Comparison of ENCODE assay signal across 31 cellular contexts in the genomic region with DNA sequence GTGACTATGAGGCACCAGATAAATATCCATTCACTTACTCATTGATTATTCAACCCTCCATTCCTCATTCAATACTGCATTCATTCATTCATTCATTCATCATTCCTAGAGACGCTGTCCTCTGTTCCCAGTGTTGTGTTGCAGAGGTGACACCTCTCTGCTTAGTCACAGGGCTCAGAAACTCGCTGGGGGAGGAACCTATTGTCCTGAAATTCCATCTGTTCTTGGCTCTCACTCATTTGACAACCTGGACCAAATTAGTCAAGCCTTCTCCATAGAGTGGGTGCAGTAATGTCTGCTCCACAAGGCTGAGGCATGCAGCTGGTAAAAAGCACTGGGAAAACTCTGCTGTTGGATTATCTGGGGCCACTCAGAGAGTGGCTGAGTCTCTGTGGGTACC. TPM values are rescaled to one million over a fixed set of nuclear protein-coding genes. Genes with fewer than 3 reads are reported as not detected.
"Had no signal": no experiment of that assay in that cellular context is flagged by ENCODE, and none has a peak within 500 bp of the region (broad histone marks: within the 10 kb centered on the region; RNA-seq: fewer than 3 reads in every experiment).

No MANE protein-coding gene starts in this region.

- H3K27me3 ChIP-seq: ascending aorta, breast epithelium, cardiac muscle cell, colonic mucosa, esophagus squamous epithelium had no signal

- DNase-seq: activated CD4-positive, alpha-beta memory T cell treated with anti-CD3 and anti-CD28 coated beads for 36 hours; activated CD4-positive, alpha-beta T cell treated with anti-CD3 and anti-CD28 coated beads for 36 hours; activated CD4-positive, alpha-beta T cell treated with anti-CD3 and anti-CD28 coated beads, Interleukin-2, amount 10 ng/mL, durations not matched to agents 24 days and 14 days; activated CD4-positive, CD25-positive, alpha-beta regulatory T cell; activated CD4-positive, CD25-positive, alpha-beta regulatory T cell treated with anti-CD3 and anti-CD28 coated beads, Interleukin-2, amount 50 U/mL, for 72 hours; activated CD8-positive, alpha-beta memory T cell treated with anti-CD3 and anti-CD28 coated beads, Interleukin-2, amount 10 ng/mL, durations not matched to agents 7 days and 5 days; activated CD8-positive, alpha-beta memory T cell treated with anti-CD3 and anti-CD28 coated beads, Interleukin-2, amount 50 U/mL, for 4 hours; activated CD8-positive, alpha-beta T cell treated with anti-CD3 and anti-CD28 coated beads, Interleukin-2, amount 10 ng/mL, durations not matched to agents 7 days and 5 days; activated gamma-delta T cell; activated naive CD4-positive, alpha-beta T cell; activated naive CD4-positive, alpha-beta T cell treated with anti-CD3 and anti-CD28 coated beads, Interleukin-2, amount 10 ng/mL, durations not matched to agents 7 days and 5 days; activated naive CD8-positive, alpha-beta T cell treated with anti-CD3 and anti-CD28 coated beads, Interleukin-2, amount 10 ng/mL, durations not matched to agents 7 days and 5 days; activated T-cell treated with anti-CD3 and anti-CD28 coated beads, Interleukin-2, amount 50 U/mL, for 1 hour; activated T-cell treated with anti-CD3 and anti-CD28 coated beads, Interleukin-2, amount 50 U/mL, for 48 hours; central memory CD4-positive, alpha-beta T cell; cerebellar nuclear complex; colonic mucosa; effector CD8-positive, alpha-beta T cell; esophagus squamous epithelium; foreskin melanocyte; T-helper 2 cell had no signal

- H3K4me3 Mint-ChIP-seq: activated CD4-positive, alpha-beta memory T cell treated with anti-CD3 and anti-CD28 coated beads for 36 hours; activated CD4-positive, alpha-beta T cell treated with anti-CD3 and anti-CD28 coated beads for 36 hours; activated CD4-positive, alpha-beta T cell treated with anti-CD3 and anti-CD28 coated beads, Interleukin-2, amount 10 ng/mL, durations not matched to agents 24 days and 14 days; activated CD8-positive, alpha-beta memory T cell treated with anti-CD3 and anti-CD28 coated beads, Interleukin-2, amount 10 ng/mL, durations not matched to agents 7 days and 5 days; activated CD8-positive, alpha-beta T cell treated with anti-CD3 and anti-CD28 coated beads, Interleukin-2, amount 10 ng/mL, durations not matched to agents 7 days and 5 days; activated naive CD4-positive, alpha-beta T cell treated with anti-CD3 and anti-CD28 coated beads, Interleukin-2, amount 10 ng/mL, durations not matched to agents 7 days and 5 days; activated naive CD8-positive, alpha-beta T cell treated with anti-CD3 and anti-CD28 coated beads, Interleukin-2, amount 10 ng/mL, durations not matched to agents 7 days and 5 days; brain had no signal

- H3K9me3 ChIP-seq: ascending aorta, colonic mucosa had no signal

- H3K36me3 Mint-ChIP-seq: activated CD4-positive, alpha-beta memory T cell treated with anti-CD3 and anti-CD28 coated beads for 36 hours; activated CD8-positive, alpha-beta memory T cell treated with anti-CD3 and anti-CD28 coated beads, Interleukin-2, amount 10 ng/mL, durations not matched to agents 7 days and 5 days; activated naive CD4-positive, alpha-beta T cell treated with anti-CD3 and anti-CD28 coated beads, Interleukin-2, amount 10 ng/mL, durations not matched to agents 7 days and 5 days; activated naive CD4-positive, alpha-beta T cell treated with anti-CD3 and anti-CD28 coated beads, Interleukin-2, amount 50 U/mL, for 72 hours; activated naive CD8-positive, alpha-beta T cell treated with anti-CD3 and anti-CD28 coated beads, Interleukin-2, amount 10 ng/mL, durations not matched to agents 7 days and 5 days; brain had no signal

- H3K4me1 Mint-ChIP-seq: activated CD4-positive, alpha-beta T cell treated with anti-CD3 and anti-CD28 coated beads for 36 hours; activated CD4-positive, alpha-beta T cell treated with anti-CD3 and anti-CD28 coated beads, Interleukin-2, amount 10 ng/mL, durations not matched to agents 24 days and 14 days; activated CD8-positive, alpha-beta memory T cell treated with anti-CD3 and anti-CD28 coated beads, Interleukin-2, amount 10 ng/mL, durations not matched to agents 7 days and 5 days; activated naive CD4-positive, alpha-beta T cell treated with anti-CD3 and anti-CD28 coated beads, Interleukin-2, amount 10 ng/mL, durations not matched to agents 7 days and 5 days; activated naive CD8-positive, alpha-beta T cell treated with anti-CD3 and anti-CD28 coated beads, Interleukin-2, amount 10 ng/mL, durations not matched to agents 7 days and 5 days; brain had no signal

- H3K36me3 ChIP-seq: ascending aorta, breast epithelium, cardiac muscle cell, colonic mucosa, esophagus squamous epithelium had no signal

- H3K27ac Mint-ChIP-seq: activated CD4-positive, alpha-beta memory T cell treated with anti-CD3 and anti-CD28 coated beads for 36 hours; activated CD4-positive, alpha-beta T cell treated with anti-CD3 and anti-CD28 coated beads for 36 hours; activated CD4-positive, alpha-beta T cell treated with anti-CD3 and anti-CD28 coated beads, Interleukin-2, amount 10 ng/mL, durations not matched to agents 24 days and 14 days; activated CD8-positive, alpha-beta memory T cell treated with anti-CD3 and anti-CD28 coated beads, Interleukin-2, amount 10 ng/mL, durations not matched to agents 7 days and 5 days; activated CD8-positive, alpha-beta T cell treated with anti-CD3 and anti-CD28 coated beads, Interleukin-2, amount 10 ng/mL, durations not matched to agents 7 days and 5 days; activated naive CD4-positive, alpha-beta T cell treated with anti-CD3 and anti-CD28 coated beads, Interleukin-2, amount 10 ng/mL, durations not matched to agents 7 days and 5 days; activated naive CD4-positive, alpha-beta T cell treated with anti-CD3 and anti-CD28 coated beads, Interleukin-2, amount 50 U/mL, for 72 hours; activated naive CD8-positive, alpha-beta T cell treated with anti-CD3 and anti-CD28 coated beads, Interleukin-2, amount 10 ng/mL, durations not matched to agents 7 days and 5 days; brain had no signal

- H3K9me3 Mint-ChIP-seq: activated CD4-positive, alpha-beta T cell treated with anti-CD3 and anti-CD28 coated beads, Interleukin-2, amount 10 ng/mL, durations not matched to agents 24 days and 14 days had no signal

- ATAC-seq: activated CD4-positive, alpha-beta T cell treated with anti-CD3 and anti-CD28 coated beads for 36 hours; activated CD8-positive, alpha-beta memory T cell treated with anti-CD3 and anti-CD28 coated beads, Interleukin-2, amount 10 ng/mL, durations not matched to agents 7 days and 5 days; activated CD8-positive, alpha-beta T cell treated with anti-CD3 and anti-CD28 coated beads, Interleukin-2, amount 10 ng/mL, durations not matched to agents 7 days and 5 days; activated naive CD4-positive, alpha-beta T cell treated with anti-CD3 and anti-CD28 coated beads, Interleukin-2, amount 50 U/mL, for 72 hours had no signal

- H3K4me3 ChIP-seq: ascending aorta, breast epithelium, cardiac muscle cell, colonic mucosa, esophagus squamous epithelium had no signal

- H3K4me1 ChIP-seq: ascending aorta, breast epithelium, colonic mucosa, esophagus squamous epithelium had no signal

- H3K27me3 Mint-ChIP-seq: activated CD4-positive, alpha-beta memory T cell treated with anti-CD3 and anti-CD28 coated beads for 36 hours; activated CD4-positive, alpha-beta T cell treated with anti-CD3 and anti-CD28 coated beads for 36 hours had no signal

- H3K27ac ChIP-seq: ascending aorta, breast epithelium, cardiac muscle cell, colonic mucosa, epithelial cell of prostate, esophagus squamous epithelium had no signal

RNA-seq across cellular contexts. Expression of a gene that starts 49.7 kb away (rescaled TPM):
- total RNA-seq: activated CD4-positive, alpha-beta memory T cell treated with anti-CD3 and anti-CD28 coated beads for 36 hours; activated CD4-positive, alpha-beta T cell treated with anti-CD3 and anti-CD28 coated beads for 36 hours; activated CD4-positive, alpha-beta T cell treated with anti-CD3 and anti-CD28 coated beads, Interleukin-2, amount 10 ng/mL, durations not matched to agents 24 days and 14 days; activated CD8-positive, alpha-beta memory T cell treated with anti-CD3 and anti-CD28 coated beads for 36 hours; activated CD8-positive, alpha-beta memory T cell treated with anti-CD3 and anti-CD28 coated beads, Interleukin-2, amount 10 ng/mL, durations not matched to agents 7 days and 5 days; activated CD8-positive, alpha-beta T cell treated with anti-CD3 and anti-CD28 coated beads, Interleukin-2, amount 10 ng/mL, durations not matched to agents 7 days and 5 days; activated naive CD4-positive, alpha-beta T cell treated with anti-CD3 and anti-CD28 coated beads, Interleukin-2, amount 50 U/mL, for 72 hours; activated naive CD8-positive, alpha-beta T cell treated with anti-CD3 and anti-CD28 coated beads, Interleukin-2, amount 10 ng/mL, durations not matched to agents 7 days and 5 days; fibroblast of lung; fibroblast of villous mesenchyme; T-helper 1 cell treated with Interleukin-12 subunit alpha and Interleukin-12 subunit beta and Interleukin-4 antibody, amounts not matched to agents 30 ng/mL and 1 ng/mL, for 36 hours had no signal
- polyA plus RNA-seq: cardiac muscle cell, fibroblast of lung had no signal
